16 cellular contexts compared by ENCODE assay signal in genomic region chr15:90837052-90837621, GRCh38. TPM values are rescaled to one million over a fixed set of nuclear protein-coding genes. Genes with fewer than 3 reads are reported as not detected.
DNase-seq lines count a peak whose midpoint lies in the region; ATAC-seq and TF ChIP-seq lines count a peak whose summit lies in the region.
"Had no signal": no experiment of that assay in that cellular context is flagged by ENCODE, and none has a peak within 500 bp of the region (broad histone marks: within the 10 kb centered on the region; RNA-seq: fewer than 3 reads in every experiment).

No MANE protein-coding gene starts in this region.

- H3K36me3 Mint-ChIP-seq in activated T-cell treated with anti-CD3 and anti-CD28 coated beads, Interleukin-2, amount 50 U/mL, for 24 hours (ENCODE audit: low read depth) = peaks cover 2% of the 10 kb centered on the region
- H3K36me3 Mint-ChIP-seq in activated CD8-positive, alpha-beta T cell treated with anti-CD3 and anti-CD28 coated beads, Interleukin-2, amount 10 ng/mL, durations not matched to agents 7 days and 5 days (ENCODE audit: low read depth) = no peaks in the 10 kb centered on the region

- no peaks in the 10 kb centered on the region for H3K4me1 ChIP-seq in foreskin keratinocyte
- H3K4me1 ChIP-seq: ascending aorta, sigmoid colon had no signal

- no peak for ATAC-seq in activated CD8-positive, alpha-beta T cell treated with anti-CD3 and anti-CD28 coated beads, Interleukin-2, amount 10 ng/mL, durations not matched to agents 7 days and 5 days
- ATAC-seq in foreskin keratinocyte (peak; percentile 33), HG03280 (IDR thresholded peaks at IDR 0.05; ENCODE audit: unreplicated experiment) (no peak)
- ATAC-seq: HCT116 had no signal

- H3K4me3 Mint-ChIP-seq in activated T-cell treated with anti-CD3 and anti-CD28 coated beads, Interleukin-2, amount 50 U/mL, for 24 hours = peak overlapping the region; percentile 74
- peak overlapping the region; percentile 14 for H3K4me3 Mint-ChIP-seq in activated CD8-positive, alpha-beta T cell treated with anti-CD3 and anti-CD28 coated beads, Interleukin-2, amount 10 ng/mL, durations not matched to agents 7 days and 5 days

- H3K27me3 Mint-ChIP-seq in activated T-cell treated with anti-CD3 and anti-CD28 coated beads, Interleukin-2, amount 50 U/mL, for 24 hours = no peaks in the 10 kb centered on the region
- H3K27me3 Mint-ChIP-seq in activated CD8-positive, alpha-beta T cell treated with anti-CD3 and anti-CD28 coated beads, Interleukin-2, amount 10 ng/mL, durations not matched to agents 7 days and 5 days (ENCODE audit: low read depth) = no peaks in the 10 kb centered on the region

- H3K27ac ChIP-seq in foreskin keratinocyte = no peak overlapping the region
- H3K27ac ChIP-seq: ascending aorta, lower lobe of right lung, sigmoid colon, upper lobe of left lung had no signal

- no peaks in the 10 kb centered on the region for H3K27me3 ChIP-seq in foreskin keratinocyte
- H3K27me3 ChIP-seq: ascending aorta, sigmoid colon, upper lobe of left lung had no signal

- peak overlapping the region; percentile 96 for H3K27ac Mint-ChIP-seq in activated T-cell treated with anti-CD3 and anti-CD28 coated beads, Interleukin-2, amount 50 U/mL, for 24 hours
- H3K27ac Mint-ChIP-seq in activated CD8-positive, alpha-beta T cell treated with anti-CD3 and anti-CD28 coated beads, Interleukin-2, amount 10 ng/mL, durations not matched to agents 7 days and 5 days = peak overlapping the region; percentile 50

- CTCF ChIA-PET in activated CD8-positive, alpha-beta T cell treated with anti-CD3 and anti-CD28 coated beads, Interleukin-2, amount 10 ng/mL, durations not matched to agents 7 days and 5 days (lab: Charles Lee) = interaction anchor here (0.9 to 4.2 kb wide), 6 partner anchors 9 to 26 kb away, joined by 4 to 20 read pairs (median 4); no protein-coding TSS in a partner anchor

- peak; percentile 68 for DNase-seq in activated T-cell treated with anti-CD3 and anti-CD28 coated beads, Interleukin-2, amount 50 U/mL, for 24 hours
- DNase-seq in activated T-cell treated with anti-CD3 and anti-CD28 coated beads, Interleukin-2, amount 50 U/mL, for 1 hour = no peak
- no peak for DNase-seq in activated CD8-positive, alpha-beta T cell treated with anti-CD3 and anti-CD28 coated beads, Interleukin-2, amount 10 ng/mL, durations not matched to agents 7 days and 5 days
- DNase-seq in foreskin keratinocyte (peak in 1 of 2 donors; percentile 21), NAMALWA (ENCODE audit: low spot score) (no peak)
- peak in 2 of 3 donors; percentile 47 to 61 for DNase-seq in stimulated activated CD4-positive, alpha-beta T cell treated with anti-CD3 and anti-CD28 coated beads, TNF-alpha, amount 100 ng/mL, for 48 hours (ENCODE audit: low read depth in 3 of 3)
- DNase-seq in central memory CD4-positive, alpha-beta T cell = no peak
- DNase-seq: ACHN, lower lobe of right lung, NCI-H1092 treated with DMSO at 0.1 percent for 48 hours, NCI-H446, sigmoid colon, upper lobe of left lung had no signal

- H3K9me3 Mint-ChIP-seq in activated T-cell treated with anti-CD3 and anti-CD28 coated beads, Interleukin-2, amount 50 U/mL, for 24 hours = no peaks in the 10 kb centered on the region
- no peaks in the 10 kb centered on the region for H3K9me3 Mint-ChIP-seq in activated CD8-positive, alpha-beta T cell treated with anti-CD3 and anti-CD28 coated beads, Interleukin-2, amount 10 ng/mL, durations not matched to agents 7 days and 5 days (ENCODE audit: insufficient read depth)

- TF ChIP-seq CTCF in foreskin keratinocyte (conservative IDR thresholded peaks at IDR 0.05) = no peak

- peaks cover 77% of the 10 kb centered on the region for H3K4me1 Mint-ChIP-seq in activated T-cell treated with anti-CD3 and anti-CD28 coated beads, Interleukin-2, amount 50 U/mL, for 24 hours (ENCODE audit: low read depth)
- H3K4me1 Mint-ChIP-seq in activated CD8-positive, alpha-beta T cell treated with anti-CD3 and anti-CD28 coated beads, Interleukin-2, amount 10 ng/mL, durations not matched to agents 7 days and 5 days (ENCODE audit: low read depth) = peaks cover 71% of the 10 kb centered on the region

- POLR2A ChIA-PET in activated CD8-positive, alpha-beta T cell treated with anti-CD3 and anti-CD28 coated beads, Interleukin-2, amount 10 ng/mL, durations not matched to agents 7 days and 5 days (lab: Charles Lee) = interaction anchor here (0.8 to 4.9 kb wide), 5 partner anchors 12 to 120 kb away, joined by 4 to 34 read pairs (median 6); partner anchors contain the start of gene BLM

RNA-seq across cellular contexts. Expression of gene FURIN, which starts 31.3 kb away (rescaled TPM):
- 10 to 100 TPM; 86.0 to 86.5 TPM for total RNA-seq in activated CD8-positive, alpha-beta T cell treated with anti-CD3 and anti-CD28 coated beads, Interleukin-2, amount 10 ng/mL, durations not matched to agents 7 days and 5 days
- total RNA-seq in foreskin keratinocyte = 62.7 and 78.9 TPM in 2 replicates
- polyA plus RNA-seq in foreskin keratinocyte = 47.7 and 55.9 TPM in 2 replicates

RNA-seq across cellular contexts. Expression of gene FES, which starts 47.2 kb away (rescaled TPM):
- 10 to 100 TPM; 10.5 to 11.1 TPM for total RNA-seq in activated CD8-positive, alpha-beta T cell treated with anti-CD3 and anti-CD28 coated beads, Interleukin-2, amount 10 ng/mL, durations not matched to agents 7 days and 5 days
- 1.5 and 1.8 TPM in 2 replicates for total RNA-seq in foreskin keratinocyte
- polyA plus RNA-seq in foreskin keratinocyte = 0.69 and 1.5 TPM in 2 replicates

Comparison
In these comparisons a context has a peak if more than half of its experiments do, and no peak if none do; other contexts are left out.
1. DNase-seq: peak in activated T-cell treated with anti-CD3 and anti-CD28 coated beads, Interleukin-2, amount 50 U/mL, for 24 hours (single experiment) and stimulated activated CD4-positive, alpha-beta T cell treated with anti-CD3 and anti-CD28 coated beads, TNF-alpha, amount 100 ng/mL, for 48 hours (2 of 3); none in activated T-cell treated with anti-CD3 and anti-CD28 coated beads, Interleukin-2, amount 50 U/mL, for 1 hour (single experiment), activated CD8-positive, alpha-beta T cell treated with anti-CD3 and anti-CD28 coated beads, Interleukin-2, amount 10 ng/mL, durations not matched to agents 7 days and 5 days (single experiment), NAMALWA (single experiment) and central memory CD4-positive, alpha-beta T cell (single experiment).